In the genomic region with DNA sequence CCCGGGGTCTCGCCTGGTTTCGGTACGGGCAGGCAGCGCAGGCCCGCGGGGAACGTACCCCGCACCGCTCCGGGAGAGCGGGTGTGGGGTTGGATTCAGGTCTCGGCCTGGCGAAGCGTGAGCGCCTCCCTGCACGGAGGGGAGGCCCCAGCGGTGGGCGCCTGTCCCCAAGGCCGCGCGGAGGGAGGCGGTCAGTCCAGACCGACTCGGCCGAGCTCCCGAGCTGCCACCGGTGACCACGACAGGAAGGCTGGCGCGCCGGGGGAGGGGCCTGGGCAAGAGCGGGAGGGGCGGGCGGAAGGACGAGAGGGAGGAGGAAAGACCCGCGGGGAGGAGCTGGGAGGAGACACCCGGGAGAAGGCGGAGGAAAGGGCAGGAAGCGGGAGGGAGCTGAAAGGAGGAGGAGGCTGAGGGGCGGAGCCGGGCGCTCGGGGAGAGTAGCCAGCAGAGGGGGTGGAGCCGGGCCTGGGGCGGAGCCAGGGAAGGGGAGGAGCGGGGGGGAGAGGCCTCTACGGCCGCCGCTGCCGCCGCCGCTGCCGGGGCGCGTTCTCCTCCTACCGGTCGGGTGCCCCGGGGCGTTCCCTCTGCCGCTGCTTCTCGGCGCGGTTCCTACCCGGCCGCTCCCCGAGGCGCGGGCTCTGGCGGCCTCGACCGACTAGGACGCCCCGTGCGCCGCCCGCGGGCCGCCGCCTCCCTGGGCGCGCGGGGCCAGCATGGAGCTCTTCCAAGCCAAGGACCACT, we compare ENCODE assay signal across 8 cellular contexts. TPM values are rescaled to one million over a fixed set of nuclear protein-coding genes. Genes with fewer than 3 reads are reported as not detected.
A peak's percentile ranks its signal among the peaks of the same experiment; 100 is the strongest.
DNase-seq lines count a peak whose midpoint lies in the region; ATAC-seq and TF ChIP-seq lines count a peak whose summit lies in the region.

A gene with protein sequence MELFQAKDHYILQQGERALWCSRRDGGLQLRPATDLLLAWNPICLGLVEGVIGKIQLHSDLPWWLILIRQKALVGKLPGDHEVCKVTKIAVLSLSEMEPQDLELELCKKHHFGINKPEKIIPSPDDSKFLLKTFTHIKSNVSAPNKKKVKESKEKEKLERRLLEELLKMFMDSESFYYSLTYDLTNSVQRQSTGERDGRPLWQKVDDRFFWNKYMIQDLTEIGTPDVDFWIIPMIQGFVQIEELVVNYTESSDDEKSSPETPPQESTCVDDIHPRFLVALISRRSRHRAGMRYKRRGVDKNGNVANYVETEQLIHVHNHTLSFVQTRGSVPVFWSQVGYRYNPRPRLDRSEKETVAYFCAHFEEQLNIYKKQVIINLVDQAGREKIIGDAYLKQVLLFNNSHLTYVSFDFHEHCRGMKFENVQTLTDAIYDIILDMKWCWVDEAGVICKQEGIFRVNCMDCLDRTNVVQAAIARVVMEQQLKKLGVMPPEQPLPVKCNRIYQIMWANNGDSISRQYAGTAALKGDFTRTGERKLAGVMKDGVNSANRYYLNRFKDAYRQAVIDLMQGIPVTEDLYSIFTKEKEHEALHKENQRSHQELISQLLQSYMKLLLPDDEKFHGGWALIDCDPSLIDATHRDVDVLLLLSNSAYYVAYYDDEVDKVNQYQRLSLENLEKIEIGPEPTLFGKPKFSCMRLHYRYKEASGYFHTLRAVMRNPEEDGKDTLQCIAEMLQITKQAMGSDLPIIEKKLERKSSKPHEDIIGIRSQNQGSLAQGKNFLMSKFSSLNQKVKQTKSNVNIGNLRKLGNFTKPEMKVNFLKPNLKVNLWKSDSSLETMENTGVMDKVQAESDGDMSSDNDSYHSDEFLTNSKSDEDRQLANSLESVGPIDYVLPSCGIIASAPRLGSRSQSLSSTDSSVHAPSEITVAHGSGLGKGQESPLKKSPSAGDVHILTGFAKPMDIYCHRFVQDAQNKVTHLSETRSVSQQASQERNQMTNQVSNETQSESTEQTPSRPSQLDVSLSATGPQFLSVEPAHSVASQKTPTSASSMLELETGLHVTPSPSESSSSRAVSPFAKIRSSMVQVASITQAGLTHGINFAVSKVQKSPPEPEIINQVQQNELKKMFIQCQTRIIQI (plus strand): TSS at position 501 of the 741 bp plus-strand sequence. CDS start 213 bp downstream, at position 714.

- peak; percentile 85 for ATAC-seq in GM21515 (IDR thresholded peaks at IDR 0.05; ENCODE audit: unreplicated experiment)

- no peaks in the 10 kb centered on the region for H3K27me3 ChIP-seq in OCI-LY1 (ENCODE audit: insufficient read depth, low read length)
- no peaks in the 10 kb centered on the region for H3K27me3 ChIP-seq in mononuclear cell (ENCODE audit: insufficient read depth, low read length)

- H3K79me2 ChIP-seq in OCI-LY1 (ENCODE audit: insufficient read depth, low read length), result no peaks in the 10 kb centered on the region

- DNase-seq in D341Med (ENCODE audit: low spot score), result peak; percentile 94
- DNase-seq in HuH-7 (ENCODE audit: low spot score), result peak; percentile 98
- DNase-seq in activated T-cell treated with anti-CD3 and anti-CD28 coated beads for 1 hour (ENCODE audit: low read depth), result peak; percentile 100
- peak; percentile 99 for DNase-seq in epidermal melanocyte (ENCODE audit: insufficient read length, low spot score)
- DNase-seq in stimulated activated CD8-positive, alpha-beta memory T cell treated with anti-CD3 and anti-CD28 coated beads, Interleukin-4, amount 100 ng/mL, for 1 hour (ENCODE audit: low read depth in 2 of 2, low spot score in 1 of 2), result peak; percentile 98 to 99

- no peaks in the 10 kb centered on the region for H3K9me3 ChIP-seq in OCI-LY1 (ENCODE audit: low read length)
- H3K9me3 ChIP-seq in mononuclear cell (ENCODE audit: low read depth, low read length), result no peaks in the 10 kb centered on the region

- H2AFZ ChIP-seq in OCI-LY1 (ENCODE audit: low read length), result no peak within 1 kb of the TSS

- H4K20me1 ChIP-seq in OCI-LY1 (ENCODE audit: insufficient read depth, low read length), result no peaks in the 10 kb centered on the region

- H3K27ac ChIP-seq in OCI-LY1 (ENCODE audit: low read depth, low read length, poor library complexity, severe bottlenecking), result peak within 1 kb of the TSS; percentile 75

- H3K9ac ChIP-seq in OCI-LY1 (ENCODE audit: low read length), result peak within 1 kb of the TSS; percentile 73

- H3K4me3 ChIP-seq in OCI-LY1 (ENCODE audit: low read depth, low read length, poor library complexity, severe bottlenecking) (peak within 1 kb of the TSS; percentile 73), mononuclear cell (ENCODE audit: low read length) (peak within 1 kb of the TSS; percentile 68)

- H3K9me2 ChIP-seq in OCI-LY1 (ENCODE audit: low read depth, low read length), result no peaks in the 10 kb centered on the region

- H3F3A ChIP-seq in OCI-LY1 (ENCODE audit: insufficient read depth, low read length), result 0 out of 2 replicates have a peak, but pooled peaks cover 4% of the 10 kb centered on the region

- H3K4me1 ChIP-seq in OCI-LY1 (ENCODE audit: insufficient read depth, low read length, severe bottlenecking) (peaks cover 33% of the 10 kb centered on the region), mononuclear cell (ENCODE audit: insufficient read depth, low read length) (peaks cover 33% of the 10 kb centered on the region)

- TF ChIP-seq CTCF in OCI-LY1 (IDR thresholded peaks at IDR 0.05; ENCODE audit: low read length), result peak; percentile 17; the same call in 1 of the 2 replicates

- no peaks in the 10 kb centered on the region for H3K36me3 ChIP-seq in OCI-LY1 (ENCODE audit: insufficient read depth, low read length)

- peak within 1 kb of the TSS; percentile 94 for H3K4me2 ChIP-seq in OCI-LY1 (ENCODE audit: low read length)

RNA-seq across cellular contexts. Expression of the gene that starts here (rescaled TPM):
- 8.1 TPM for total RNA-seq in mononuclear cell

Comparison
In these comparisons a context has a peak if more than half of its experiments do, and no peak if none do; other contexts are left out.
1. Peak in every context shown above with its lines: DNase-seq, ATAC-seq, H3K4me3 ChIP-seq and H3K27ac ChIP-seq.